ENCODE assay signal across 23 cellular contexts in the genomic region with DNA sequence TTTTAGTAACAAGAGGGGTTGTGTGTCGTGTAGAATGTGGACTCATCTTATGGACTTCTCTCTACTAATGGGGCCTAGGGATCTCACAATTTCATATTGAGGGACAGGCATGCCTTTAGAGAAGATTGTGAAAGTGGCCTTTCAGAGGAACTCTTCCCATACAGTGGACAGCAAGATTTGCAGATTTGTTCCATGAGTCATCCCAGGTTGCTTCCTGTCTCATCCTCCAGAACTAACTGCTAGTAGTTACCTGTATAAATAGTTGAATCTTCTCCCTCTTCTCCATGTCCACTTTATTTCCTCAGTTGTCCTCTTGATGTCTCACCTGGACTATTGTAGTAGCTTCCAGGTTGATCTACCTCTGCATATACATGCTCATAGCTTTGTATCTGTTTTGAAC.
"Had no signal": no experiment of that assay in that cellular context is flagged by ENCODE, and none has a peak within 500 bp of the region (broad histone marks: within the 10 kb centered on the region; RNA-seq: fewer than 3 reads in every experiment).

No MANE protein-coding gene starts in this region.

- H3K36me3 Mint-ChIP-seq: activated CD8-positive, alpha-beta memory T cell treated with anti-CD3 and anti-CD28 coated beads, Interleukin-2, amount 10 ng/mL, durations not matched to agents 7 days and 5 days; activated naive CD4-positive, alpha-beta T cell treated with anti-CD3 and anti-CD28 coated beads, Interleukin-2, amount 50 U/mL, for 72 hours; WTC11 had no signal

- H3K4me3 ChIP-seq: ascending aorta, body of pancreas, cardiac muscle cell had no signal

- H3K27ac Mint-ChIP-seq: activated CD4-positive, alpha-beta T cell treated with anti-CD3 and anti-CD28 coated beads, Interleukin-2, amount 10 ng/mL, durations not matched to agents 24 days and 14 days; activated CD8-positive, alpha-beta memory T cell treated with anti-CD3 and anti-CD28 coated beads, Interleukin-2, amount 10 ng/mL, durations not matched to agents 7 days and 5 days; activated naive CD4-positive, alpha-beta T cell treated with anti-CD3 and anti-CD28 coated beads, Interleukin-2, amount 50 U/mL, for 72 hours; activated naive CD8-positive, alpha-beta T cell treated with anti-CD3 and anti-CD28 coated beads, Interleukin-2, amount 50 U/mL, for 24 hours; activated T-cell treated with anti-CD3 and anti-CD28 coated beads, Interleukin-2, amount 50 U/mL, for 24 hours; activated T-helper 1 cell treated with anti-CD3 and anti-CD28 coated beads, Interleukin-12 subunit alpha, Interleukin-12 subunit beta, Interleukin-2, Interleukin-4 antibody, amounts not matched to agents 30 ng/mL and 10 ng/mL and 1 ng/mL, durations not matched to agents 14 hours and 24 hours and 36 hours; T-helper 17 cell; WTC11 had no signal

- H3K9me3 ChIP-seq: ascending aorta, body of pancreas had no signal

- H3K36me3 ChIP-seq: ascending aorta, cardiac muscle cell had no signal

- H3K27ac ChIP-seq: ascending aorta, body of pancreas, cardiac muscle cell had no signal

- H3K27me3 Mint-ChIP-seq: activated CD4-positive, alpha-beta T cell treated with anti-CD3 and anti-CD28 coated beads, Interleukin-2, amount 10 ng/mL, durations not matched to agents 24 days and 14 days; activated CD8-positive, alpha-beta memory T cell treated with anti-CD3 and anti-CD28 coated beads, Interleukin-2, amount 10 ng/mL, durations not matched to agents 7 days and 5 days; activated naive CD8-positive, alpha-beta T cell treated with anti-CD3 and anti-CD28 coated beads, Interleukin-2, amount 50 U/mL, for 24 hours; activated T-cell treated with anti-CD3 and anti-CD28 coated beads, Interleukin-2, amount 50 U/mL, for 24 hours; T-helper 17 cell had no signal

- H3K4me3 Mint-ChIP-seq: activated CD4-positive, alpha-beta T cell treated with anti-CD3 and anti-CD28 coated beads, Interleukin-2, amount 10 ng/mL, durations not matched to agents 24 days and 14 days; activated CD8-positive, alpha-beta memory T cell treated with anti-CD3 and anti-CD28 coated beads, Interleukin-2, amount 10 ng/mL, durations not matched to agents 7 days and 5 days; activated naive CD8-positive, alpha-beta T cell treated with anti-CD3 and anti-CD28 coated beads, Interleukin-2, amount 50 U/mL, for 24 hours; activated T-cell treated with anti-CD3 and anti-CD28 coated beads, Interleukin-2, amount 50 U/mL, for 24 hours; activated T-helper 1 cell treated with anti-CD3 and anti-CD28 coated beads, Interleukin-12 subunit alpha, Interleukin-12 subunit beta, Interleukin-2, Interleukin-4 antibody, amounts not matched to agents 30 ng/mL and 10 ng/mL and 1 ng/mL, durations not matched to agents 14 hours and 24 hours and 36 hours; T-helper 17 cell; WTC11 had no signal

- H3K27me3 ChIP-seq: ascending aorta, body of pancreas, cardiac muscle cell had no signal

- ATAC-seq: activated CD8-positive, alpha-beta memory T cell treated with anti-CD3 and anti-CD28 coated beads, Interleukin-2, amount 10 ng/mL, durations not matched to agents 7 days and 5 days; activated naive CD4-positive, alpha-beta T cell treated with anti-CD3 and anti-CD28 coated beads, Interleukin-2, amount 50 U/mL, for 72 hours; activated naive CD8-positive, alpha-beta T cell treated with anti-CD3 and anti-CD28 coated beads, Interleukin-2, amount 50 U/mL, for 24 hours; body of pancreas; T-helper 17 cell; WTC11 had no signal

- H3K4me1 Mint-ChIP-seq: activated CD4-positive, alpha-beta T cell treated with anti-CD3 and anti-CD28 coated beads, Interleukin-2, amount 10 ng/mL, durations not matched to agents 24 days and 14 days; activated CD8-positive, alpha-beta memory T cell treated with anti-CD3 and anti-CD28 coated beads, Interleukin-2, amount 10 ng/mL, durations not matched to agents 7 days and 5 days; activated naive CD8-positive, alpha-beta T cell treated with anti-CD3 and anti-CD28 coated beads, Interleukin-2, amount 50 U/mL, for 24 hours; T-helper 17 cell; WTC11 had no signal

- DNase-seq: activated CD4-positive, alpha-beta T cell treated with anti-CD3 and anti-CD28 coated beads, Interleukin-2, amount 10 ng/mL, durations not matched to agents 24 days and 14 days; activated CD4-positive, alpha-beta T cell treated with anti-CD3 and anti-CD28 coated beads, Interleukin-2, amount 50 U/mL, for 48 hours; activated CD4-positive, CD25-positive, alpha-beta regulatory T cell treated with anti-CD3 and anti-CD28 coated beads, Interleukin-2, amount 50 U/mL, for 72 hours; activated CD8-positive, alpha-beta memory T cell treated with anti-CD3 and anti-CD28 coated beads, Interleukin-2, amount 10 ng/mL, durations not matched to agents 7 days and 5 days; activated effector memory CD4-positive, alpha-beta T cell treated with Interleukin-2 at 50 U/mL for 16 hours; activated naive CD4-positive, alpha-beta T cell treated with Interleukin-2 at 50 U/mL for 16 hours; activated naive CD8-positive, alpha-beta T cell treated with anti-CD3 and anti-CD28 coated beads, Interleukin-2, amount 50 U/mL, for 24 hours; activated T-cell treated with anti-CD3 and anti-CD28 coated beads, Interleukin-2, amount 50 U/mL, for 24 hours; amniotic stem cell; body of pancreas; NCI-H1105 treated with DMSO at 0.1 percent for 48 hours; NCI-H1436 treated with DMSO at 0.1 percent for 48 hours; NCI-H187; NCI-H2081; NCI-H524; SHP77 treated with DMSO at 0.1 percent for 48 hours; T-helper 17 cell; T-helper 9 cell had no signal

- H3K4me1 ChIP-seq: ascending aorta, body of pancreas had no signal

- H3K9me3 Mint-ChIP-seq: WTC11 had no signal
